Comparison of ENCODE assay signal across 1 cellular context in the genomic region with DNA sequence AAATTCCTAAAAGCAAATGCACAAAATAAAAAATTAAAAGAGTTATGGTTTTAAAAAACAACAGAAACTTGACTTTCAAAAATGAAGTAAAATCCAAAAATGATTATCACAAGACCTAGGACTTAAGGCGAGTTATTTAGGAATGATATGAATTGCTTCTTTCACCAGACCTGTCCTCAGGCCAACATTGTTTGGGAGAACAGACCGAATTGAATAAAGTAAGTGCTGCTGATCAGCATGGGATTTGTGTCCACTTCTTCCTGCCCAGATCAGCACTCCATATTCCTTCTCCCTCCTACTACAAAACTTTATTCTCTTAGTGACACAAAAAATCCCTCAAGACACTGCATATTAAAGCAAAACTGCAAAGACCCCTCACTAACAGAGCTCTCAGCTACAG.
TF ChIP-seq lines count a peak whose summit lies in the region.

No MANE protein-coding gene starts in this region.

TF ChIP-seq in IMR-90, 13 proteins besides CTCF, POLR2A, EP300 and RAD21:
- TF ChIP-seq CEBPB (IDR thresholded peaks at IDR 0.05; ENCODE audit: low read depth, low read length) (no peak), RCOR1 (IDR thresholded peaks at IDR 0.05; ENCODE audit: insufficient replicate concordance, low read length) (no peak), MAFK (IDR thresholded peaks at IDR 0.05; ENCODE audit: low read depth, low read length) (no peak), CHD1 (IDR thresholded peaks at IDR 0.05; ENCODE audit: low read depth, low read length) (no peak), NFE2L2 (IDR thresholded peaks at IDR 0.05; ENCODE audit: low read depth, low read length) (no peak), MXI1 (IDR thresholded peaks at IDR 0.05; ENCODE audit: borderline replicate concordance, low read depth, low read length) (no peak), FOS (IDR thresholded peaks at IDR 0.05; ENCODE audit: low read depth, low read length) (no peak), SMC3 (IDR thresholded peaks at IDR 0.05; ENCODE audit: low read depth, low read length) (no peak), BHLHE40 (IDR thresholded peaks at IDR 0.05; ENCODE audit: low read depth, low read length) (no peak), RFX5 (IDR thresholded peaks at IDR 0.05; ENCODE audit: low read depth, low read length) (no peak), MAZ (IDR thresholded peaks at IDR 0.05; ENCODE audit: borderline replicate concordance, low read depth, low read length) (no peak)
- TF ChIP-seq, protein P1, sequence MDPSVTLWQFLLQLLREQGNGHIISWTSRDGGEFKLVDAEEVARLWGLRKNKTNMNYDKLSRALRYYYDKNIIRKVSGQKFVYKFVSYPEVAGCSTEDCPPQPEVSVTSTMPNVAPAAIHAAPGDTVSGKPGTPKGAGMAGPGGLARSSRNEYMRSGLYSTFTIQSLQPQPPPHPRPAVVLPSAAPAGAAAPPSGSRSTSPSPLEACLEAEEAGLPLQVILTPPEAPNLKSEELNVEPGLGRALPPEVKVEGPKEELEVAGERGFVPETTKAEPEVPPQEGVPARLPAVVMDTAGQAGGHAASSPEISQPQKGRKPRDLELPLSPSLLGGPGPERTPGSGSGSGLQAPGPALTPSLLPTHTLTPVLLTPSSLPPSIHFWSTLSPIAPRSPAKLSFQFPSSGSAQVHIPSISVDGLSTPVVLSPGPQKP (IDR thresholded peaks at IDR 0.05; ENCODE audit: borderline replicate concordance, low read depth, low read length) = no peak
- TF ChIP-seq, protein P2, sequence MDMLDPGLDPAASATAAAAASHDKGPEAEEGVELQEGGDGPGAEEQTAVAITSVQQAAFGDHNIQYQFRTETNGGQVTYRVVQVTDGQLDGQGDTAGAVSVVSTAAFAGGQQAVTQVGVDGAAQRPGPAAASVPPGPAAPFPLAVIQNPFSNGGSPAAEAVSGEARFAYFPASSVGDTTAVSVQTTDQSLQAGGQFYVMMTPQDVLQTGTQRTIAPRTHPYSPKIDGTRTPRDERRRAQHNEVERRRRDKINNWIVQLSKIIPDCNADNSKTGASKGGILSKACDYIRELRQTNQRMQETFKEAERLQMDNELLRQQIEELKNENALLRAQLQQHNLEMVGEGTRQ (IDR thresholded peaks at IDR 0.05; ENCODE audit: low read depth, low read length) = no peak
TF ChIP-seq in IMR-90: peak in this region for 0.
